21 cellular contexts compared by ENCODE assay signal in the genomic region with DNA sequence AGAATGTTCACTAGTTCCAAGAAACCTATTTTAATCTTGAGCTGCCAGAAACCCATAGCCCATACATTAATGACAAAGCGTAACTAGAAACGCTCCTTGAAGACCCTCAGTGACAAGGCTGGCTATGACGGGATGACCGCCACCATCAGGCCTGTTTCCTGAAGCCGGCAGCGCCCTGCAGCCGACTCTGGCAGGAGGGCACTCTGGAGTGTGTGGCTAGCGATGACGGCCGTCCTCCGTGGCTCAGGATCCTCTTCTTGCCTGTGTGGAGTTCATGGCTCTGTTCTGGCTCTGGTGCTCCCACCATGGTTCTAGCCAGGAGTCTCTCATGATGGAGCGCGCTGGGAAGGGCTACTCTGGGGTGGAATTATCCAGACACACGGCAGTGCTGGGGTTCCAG.
"Had no signal": no experiment of that assay in that cellular context is flagged by ENCODE, and none has a peak within 500 bp of the region (broad histone marks: within the 10 kb centered on the region; RNA-seq: fewer than 3 reads in every experiment).

No MANE protein-coding gene starts in this region.

- H2AFZ ChIP-seq: hepatocyte had no signal

- DNase-seq: cortex of kidney; effector CD8-positive, alpha-beta T cell; effector memory CD8-positive, alpha-beta T cell; foreskin keratinocyte; heart left ventricle; hypothalamus; immature natural killer cell; islet precursor cell; kidney; kidney glomerular epithelial cell; left colon; left ventricle myocardium superior; lower lobe of right lung; mesenchymal stem cell; mucosa of descending colon had no signal

- H3K27me3 Mint-ChIP-seq: dendritic cell treated with granulocyte-macrophage colony-stimulating factor and Interleukin-4, amounts not matched to agents 40 ng/mL and 50 ng/mL, for 4 days had no signal

- H3K27ac ChIP-seq: esophagus muscularis mucosa, foreskin keratinocyte, gastroesophageal sphincter, heart left ventricle, hepatocyte, lower lobe of right lung had no signal

- H3K36me3 ChIP-seq: esophagus muscularis mucosa, gastroesophageal sphincter, heart left ventricle, lower lobe of right lung had no signal

- H3K27me3 ChIP-seq: foreskin keratinocyte, hepatocyte had no signal

- H3K4me1 ChIP-seq: esophagus muscularis mucosa, foreskin keratinocyte, heart left ventricle, lower lobe of right lung had no signal

- ATAC-seq: effector memory CD8-positive, alpha-beta T cell; foreskin keratinocyte; gastroesophageal sphincter; heart left ventricle; left colon; left lobe of liver; left ventricle myocardium superior; lower lobe of right lung; mucosa of descending colon had no signal

- H3K9me3 Mint-ChIP-seq: effector memory CD8-positive, alpha-beta T cell had no signal

- H3K36me3 Mint-ChIP-seq: immature natural killer cell, mesothelial cell of epicardium had no signal

- H3K4me2 ChIP-seq: hepatocyte had no signal

- H3K4me3 ChIP-seq: esophagus muscularis mucosa, gastroesophageal sphincter, heart left ventricle, hepatocyte, lower lobe of right lung, mucosa of descending colon had no signal

- H3K4me3 Mint-ChIP-seq: dendritic cell treated with granulocyte-macrophage colony-stimulating factor and Interleukin-4, amounts not matched to agents 40 ng/mL and 50 ng/mL, for 4 days; effector memory CD8-positive, alpha-beta T cell; immature natural killer cell; mesothelial cell of epicardium had no signal

- H3K9me3 ChIP-seq: esophagus muscularis mucosa, gastroesophageal sphincter, heart left ventricle, lower lobe of right lung, mucosa of descending colon had no signal

- H3K4me1 Mint-ChIP-seq: immature natural killer cell, mesothelial cell of epicardium had no signal
